ENCODE assay signal across 1 cellular context in the genomic region with DNA sequence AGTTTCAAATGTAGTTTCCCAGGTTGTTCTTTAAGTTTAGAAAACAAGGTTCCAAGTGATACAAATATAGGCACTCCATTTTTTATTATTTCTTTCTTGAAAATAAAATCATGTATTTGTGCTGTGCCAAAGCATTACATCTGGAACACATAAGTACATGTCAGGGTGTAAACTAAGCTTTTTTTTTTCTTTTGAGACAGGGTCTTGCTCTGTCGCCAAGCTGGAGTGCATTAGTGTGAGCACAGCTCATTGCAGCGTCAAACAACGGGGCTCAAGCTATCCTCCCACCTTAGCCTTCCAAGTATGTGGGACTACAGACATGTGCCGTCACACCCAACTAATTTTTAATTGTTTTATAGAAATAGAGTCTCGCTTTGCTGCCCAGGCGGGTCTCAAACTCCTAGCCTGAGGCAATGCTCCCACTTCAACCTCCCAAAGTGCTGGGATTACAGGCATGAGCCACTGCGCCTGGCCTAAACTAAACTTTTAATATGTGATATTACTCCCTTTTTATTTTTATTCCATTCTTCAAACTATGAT.
TF ChIP-seq lines count a peak whose summit lies in the region.

No MANE protein-coding gene starts in this region.

TF ChIP-seq in endothelial cell of umbilical vein, 7 proteins besides CTCF, POLR2A, EP300 and RAD21:
- TF ChIP-seq POLR2AphosphoS5 (IDR thresholded peaks at IDR 0.05; ENCODE audit: insufficient read depth, low read depth, low read length) (no peak), JUN (IDR thresholded peaks at IDR 0.05; ENCODE audit: borderline replicate concordance, insufficient read depth, insufficient read length, low read depth) (no peak), MYC (IDR thresholded peaks at IDR 0.05; ENCODE audit: low read depth, low read length) (no peak), FOS (IDR thresholded peaks at IDR 0.05; ENCODE audit: borderline replicate concordance, insufficient read depth, low read length) (no peak), GATA2 (IDR thresholded peaks at IDR 0.05; ENCODE audit: insufficient read depth, insufficient read length, low read depth, low read length) (no peak), EZH2 (IDR thresholded peaks at IDR 0.05; ENCODE audit: borderline replicate concordance, low read depth, low read length, severe bottlenecking) (no peak)
- TF ChIP-seq, protein P1, sequence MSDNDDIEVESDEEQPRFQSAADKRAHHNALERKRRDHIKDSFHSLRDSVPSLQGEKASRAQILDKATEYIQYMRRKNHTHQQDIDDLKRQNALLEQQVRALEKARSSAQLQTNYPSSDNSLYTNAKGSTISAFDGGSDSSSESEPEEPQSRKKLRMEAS (IDR thresholded peaks at IDR 0.05; ENCODE audit: insufficient read depth, insufficient read length): no peak
